8 cellular contexts compared by ENCODE assay signal in the genomic region with DNA sequence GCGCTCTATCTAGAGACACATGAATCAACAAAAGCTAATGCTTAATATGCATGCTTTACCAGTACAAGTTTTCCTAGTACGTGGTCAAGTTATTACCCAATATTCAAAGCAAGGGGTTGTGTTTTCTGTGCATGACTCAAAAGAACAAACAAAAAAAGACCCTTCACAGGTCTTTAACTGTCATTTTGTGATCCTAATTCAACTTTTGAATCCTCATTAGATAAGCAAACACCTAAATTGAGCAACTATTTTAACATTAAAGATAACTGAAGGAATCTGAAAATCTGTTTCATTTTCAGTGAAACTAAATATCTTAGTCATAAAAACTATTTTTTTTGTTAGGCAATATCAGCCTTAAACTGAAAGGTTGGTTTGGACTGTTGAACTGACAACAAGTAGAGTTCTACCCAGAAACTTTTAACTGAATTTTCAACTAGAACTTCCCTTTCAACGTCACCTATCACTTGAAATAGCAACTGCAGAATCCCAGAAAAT. TPM values are rescaled to one million over a fixed set of nuclear protein-coding genes. Genes with fewer than 3 reads are reported as not detected.
DNase-seq lines count a peak whose midpoint lies in the region; ATAC-seq, FAIRE-seq and TF ChIP-seq lines count a peak whose summit lies in the region.

No MANE protein-coding gene starts in this region.

- peak; percentile 46 to 57; a peak in 2 of 4 replicates for TF ChIP-seq EP300 in GM12878 (IDR thresholded peaks at IDR 0.05; ENCODE audit: borderline replicate concordance in 1 of 2, control insufficient read depth in 1 of 2, low read depth in 2 of 2, low read length in 2 of 2)

- FAIRE-seq in GM12878 (lab: Jason Lieb, UNC), result peak; percentile 74

- no peaks in the 10 kb centered on the region for H4K20me1 ChIP-seq in GM12878 (ENCODE audit: control insufficient read depth, insufficient read depth)

- no peaks in the 10 kb centered on the region for H3K9me3 ChIP-seq in CD4-positive, alpha-beta T cell (ENCODE audit: control insufficient read depth, low read length)
- peaks cover 4% of the 10 kb centered on the region for H3K9me3 ChIP-seq in GM12878 (replicated peaks; ENCODE audit: control insufficient read depth, insufficient read depth, low read length)

- CTCF ChIA-PET in CD4-positive, alpha-beta T cell (lab: Charles Lee), result interaction anchor here (2.1 kb wide), 1 partner anchor 11 kb away, joined by 14 read pairs; a partner anchor contains a TSS
- CTCF ChIA-PET in GM12878 (lab: Yijun Ruan, JAX), result interaction anchor here (1.6 to 6.2 kb wide), 2 partner anchors 10 to 15 kb away, joined by 5 to 64 read pairs; a partner anchor contains a TSS

- no peak for DNase-seq in CD4-positive, alpha-beta T cell
- DNase-seq in GM12878 (ENCODE audit: low read depth, low spot score) (peak; percentile 64), DMS79 (lab: John Stamatoyannopoulos, UW) (no peak), NCI-H69 (lab: John Stamatoyannopoulos, UW) (no peak)
- no peak for DNase-seq in stimulated activated naive CD8-positive, alpha-beta T cell treated with anti-CD3 and anti-CD28 coated beads, Interleukin-15, amount 100 ng/mL, for 72 hours
- no peak for DNase-seq in activated CD8-positive, alpha-beta memory T cell treated with anti-CD3 and anti-CD28 coated beads, Interleukin-2, amount 50 U/mL, for 48 hours

- H3K9ac ChIP-seq in GM12878 (ENCODE audit: control insufficient read depth, insufficient read depth, low read length), result peak overlapping the region; percentile 24

- RAD21 ChIA-PET in GM12878 (lab: Charles Lee; ENCODE audit: unreplicated experiment), result interaction anchor here (0.8 to 15.0 kb wide), 10 partner anchors 13 to 115 kb away, joined by 3 to 275 read pairs (median 6); a partner anchor contains a TSS

- peaks cover 0 to 18% of the 10 kb centered on the region in 2 experiments; a peak in 2 of 4 replicates for H3K36me3 ChIP-seq in GM12878 (ENCODE audit: control insufficient read depth in 2 of 2, insufficient read depth in 2 of 2, low read length in 1 of 2)

- H3K4me3 Mint-ChIP-seq in CD4-positive, alpha-beta T cell, result peak overlapping the region; percentile 79
- H3K4me3 Mint-ChIP-seq in stimulated activated naive CD8-positive, alpha-beta T cell treated with anti-CD3 and anti-CD28 coated beads, Interleukin-15, amount 100 ng/mL, for 72 hours, result peak overlapping the region; percentile 56 to 74

- peak overlapping the region; percentile 58 for H3K4me3 ChIP-seq in GM12878

- H3K27me3 ChIP-seq in CD4-positive, alpha-beta T cell (ENCODE audit: control insufficient read depth, insufficient read depth, low read length), result no peaks in the 10 kb centered on the region
- H3K27me3 ChIP-seq in GM12878 (replicated peaks in 1 of 2; ENCODE audit: control insufficient read depth in 2 of 2, insufficient read depth in 2 of 2, low read length in 1 of 2), result no peaks in the 10 kb centered on the region

- 0% methylated on average over 3 of the region's 3 CpGs for WGBS in GM12878 (ENCODE audit: insufficient coverage, insufficient replicate concordance, low lambda C conversion rate, missing lambda C conversion rate)

- no peaks in the 10 kb centered on the region for H3K27me3 Mint-ChIP-seq in CD4-positive, alpha-beta T cell
- no peaks in the 10 kb centered on the region for H3K27me3 Mint-ChIP-seq in stimulated activated naive CD8-positive, alpha-beta T cell treated with anti-CD3 and anti-CD28 coated beads, Interleukin-15, amount 100 ng/mL, for 72 hours

- no peak for ATAC-seq in CD4-positive, alpha-beta T cell (ENCODE audit: poor library complexity)
- ATAC-seq in GM21360 (IDR thresholded peaks at IDR 0.05; ENCODE audit: unreplicated experiment) (peak; percentile 61), HG03558 (IDR thresholded peaks at IDR 0.05; ENCODE audit: extremely low read depth, unreplicated experiment) (peak; percentile 78), GM12878 (peak; percentile 73)
- ATAC-seq in stimulated activated naive CD8-positive, alpha-beta T cell treated with anti-CD3 and anti-CD28 coated beads, Interleukin-15, amount 100 ng/mL, for 72 hours, result peak; percentile 91

- H3K36me3 Mint-ChIP-seq in CD4-positive, alpha-beta T cell (ENCODE audit: low read depth), result peaks cover 65% of the 10 kb centered on the region

- H3K4me1 Mint-ChIP-seq in CD4-positive, alpha-beta T cell (ENCODE audit: low read depth), result peaks cover 80% of the 10 kb centered on the region
- H3K4me1 Mint-ChIP-seq in stimulated activated naive CD8-positive, alpha-beta T cell treated with anti-CD3 and anti-CD28 coated beads, Interleukin-15, amount 100 ng/mL, for 72 hours, result peaks cover 42% of the 10 kb centered on the region

- peak overlapping the region; percentile 33 for H2AFZ ChIP-seq in GM12878 (ENCODE audit: control insufficient read depth, low read depth, low read length)

- peak overlapping the region; percentile 88 for H3K4me2 ChIP-seq in GM12878 (ENCODE audit: control insufficient read depth, insufficient read depth)

- SMC1A ChIA-PET in GM12878 (lab: Charles Lee; ENCODE audit: uncharacterized antibody, unreplicated experiment), result interaction anchor here (1.0 to 15.8 kb wide), 10 partner anchors 11 to 115 kb away, joined by 3 to 281 read pairs (median 12); a partner anchor contains a TSS

- no TSS peak for BruUV-seq in GM12878 (replicated peaks; lab: Mats Ljungman, UMichigan)

- no peak for TF ChIP-seq POLR2A in GM12878 (IDR thresholded peaks at IDR 0.05; ENCODE audit: low read depth, low read length)

- peaks cover 90% of the 10 kb centered on the region for H3K79me2 ChIP-seq in GM12878 (ENCODE audit: control insufficient read depth, insufficient read depth, low read length)

- no peak overlapping the region for H3K27ac ChIP-seq in CD4-positive, alpha-beta T cell (ENCODE audit: low read depth, low read length)
- peak overlapping the region; percentile 87 for H3K27ac ChIP-seq in GM12878 (ENCODE audit: control insufficient read depth, insufficient read depth)

- POLR2A ChIA-PET in CD4-positive, alpha-beta T cell (lab: Charles Lee), result interaction anchor here (12.2 kb wide), 1 partner anchor 12 kb away, joined by 181 read pairs; a partner anchor contains a TSS
- POLR2A ChIA-PET in GM12878 (lab: Charles Lee), result interaction anchor here (0.9 to 5.2 kb wide), 2 partner anchors 12 to 30 kb away, joined by 4 to 49 read pairs; a partner anchor contains a TSS

- H3K27ac Mint-ChIP-seq in CD4-positive, alpha-beta T cell, result peak overlapping the region; percentile 86
- peak overlapping the region in 1 of 2 donors; percentile 92 for H3K27ac Mint-ChIP-seq in stimulated activated naive CD8-positive, alpha-beta T cell treated with anti-CD3 and anti-CD28 coated beads, Interleukin-15, amount 100 ng/mL, for 72 hours

- 0 out of 2 replicates have a peak, but pooled peaks have one; percentile 2 for TF ChIP-seq RAD21 in GM12878 (IDR thresholded peaks at IDR 0.05; ENCODE audit: insufficient read depth, low read depth, low read length)

- in situ Hi-C loops in GM12878 (cut with MboI), result no loop called here

- H3K9me3 Mint-ChIP-seq in CD4-positive, alpha-beta T cell, result no peaks in the 10 kb centered on the region
- no peaks in the 10 kb centered on the region for H3K9me3 Mint-ChIP-seq in stimulated activated naive CD8-positive, alpha-beta T cell treated with anti-CD3 and anti-CD28 coated beads, Interleukin-15, amount 100 ng/mL, for 72 hours

- intact Hi-C loops in CD4-positive, alpha-beta T cell (cut with DNase I, micrococcal nuclease), result no loop called here
- intact Hi-C loops in GM12878 (cut with micrococcal nuclease; ENCODE audit: unreplicated experiment), result loop anchor here (1.0 to 2.0 kb wide), 3 partner anchors 10 to 62 kb away; no protein-coding TSS in a partner anchor

- TF ChIP-seq CTCF in CD4-positive, alpha-beta T cell (IDR thresholded peaks at IDR 0.05), result no peak
- TF ChIP-seq CTCF in GM12878 (IDR thresholded peaks at IDR 0.05 in 2 of 3, conservative IDR thresholded peaks at IDR 0.05 in 1 of 3; ENCODE audit: control insufficient read depth in 2 of 3, extremely low read depth in 1 of 3, insufficient read depth in 1 of 3, low read depth in 3 of 3, low read length in 3 of 3), result no peak

- peaks cover 15% of the 10 kb centered on the region; the same call in 1 of the 2 replicates for H3K4me1 ChIP-seq in GM12878 (ENCODE audit: control insufficient read depth, insufficient read depth, low read length)

TF ChIP-seq in GM12878, 131 proteins besides CTCF, POLR2A, EP300 and RAD21 (continues in another document):
- TF ChIP-seq CBFB (IDR thresholded peaks at IDR 0.05; ENCODE audit: low read depth), result no peak
- TF ChIP-seq YY1 (IDR thresholded peaks at IDR 0.05; ENCODE audit: low read depth, low read length), result no peak

RNA-seq across cellular contexts. Expression of a gene that starts 12.5 kb away (rescaled TPM):
- total RNA-seq in CD4-positive, alpha-beta T cell, result 10 to 100 TPM; 17.8 to 19.5 TPM
- 158 and 176 TPM in 2 replicates for total RNA-seq in GM12878 (2013; cell fraction: nucleolus; rRNA removed)
- 16.0 and 20.1 TPM in 2 replicates for total RNA-seq in GM12878 (2014; rRNA removed)
- 22.2 and 24.3 TPM in 2 replicates for total RNA-seq in GM12878 (2014; rRNA removed; fragmentation: Illumina TruSeq; extraction: Trizol)
- 29.4 and 30.3 TPM in 2 replicates for total RNA-seq in GM12878 (2021)
- 6.6 TPM for polyA plus RNA-seq in GM12878 (2011; ENCODE audit: low read depth)
- 30.9 and 47.1 TPM in 2 replicates for polyA plus RNA-seq in GM12878 (2011; rRNA removed)
- 11.6 and 12.3 TPM in 2 replicates for polyA plus RNA-seq in GM12878 (2011; cell fraction: cytosol; rRNA removed)
- polyA plus RNA-seq in GM12878 (2011; cell fraction: nucleus; rRNA removed), result 12.6 and 15.7 TPM in 2 replicates
- 11.4 and 12.2 TPM in 2 replicates for polyA plus RNA-seq in GM12878 (2012)
- polyA plus RNA-seq in GM12878 (2014; fragmentation: Illumina TruSeq; extraction: Trizol), result 11.8 and 15.0 TPM in 2 replicates
- 1 to 10 TPM; 4.4 to 7.3 TPM for polyA plus RNA-seq in GM12878 (2014; fragmentation: Nextera tagmentation; extraction: Ambion mirVana)
- polyA plus RNA-seq in GM12878 (2014; rRNA removed), result 11.5 and 18.8 TPM in 2 replicates
- polyA plus RNA-seq in GM12878 (2016; fragmentation: Nextera tagmentation; extraction: Ambion mirVana), result 10 to 100 TPM; 20.3 to 23.2 TPM
- 50.8 and 52.2 TPM in 2 replicates for polyA minus RNA-seq in GM12878 (2011; rRNA and poly(A)+ RNA removed)
- polyA minus RNA-seq in GM12878 (2011; cell fraction: cytosol; rRNA and poly(A)+ RNA removed), result 14.7 and 18.0 TPM in 2 replicates
- 101 and 123 TPM in 2 replicates for polyA minus RNA-seq in GM12878 (2011; cell fraction: nucleus; rRNA and poly(A)+ RNA removed)
